ENCODE assay signal across 10 cellular contexts in genomic region chr2:19350678-19351401, GRCh38. TPM values are rescaled to one million over a fixed set of nuclear protein-coding genes. Genes with fewer than 3 reads are reported as not detected.
DNase-seq lines count a peak whose midpoint lies in the region; ATAC-seq and TF ChIP-seq lines count a peak whose summit lies in the region.
"Had no signal": no experiment of that assay in that cellular context is flagged by ENCODE, and none has a peak within 500 bp of the region (broad histone marks: within the 10 kb centered on the region; RNA-seq: fewer than 3 reads in every experiment).

No MANE protein-coding gene starts in this region.

- no peak overlapping the region for H3K4me3 ChIP-seq in mesenchymal stem cell (ENCODE audit: insufficient read depth in 1 of 2, low read depth in 1 of 2, low read length in 2 of 2)
- peak overlapping the region in 1 of 3 donors; percentile 29 for H3K4me3 ChIP-seq in thyroid gland (replicated peaks in 1 of 3)
- H3K4me3 ChIP-seq: GM12878 had no signal

- ATAC-seq in activated naive CD8-positive, alpha-beta T cell treated with anti-CD3 and anti-CD28 coated beads, Interleukin-2, amount 50 U/mL, for 24 hours, result no peak
- no peak for ATAC-seq in GM21576 (IDR thresholded peaks at IDR 0.05; ENCODE audit: unreplicated experiment)

- TF ChIP-seq CTCF in thyroid gland (IDR thresholded peaks at IDR 0.05), result no peak

- H3K36me3 ChIP-seq in mesenchymal stem cell (ENCODE audit: control insufficient read depth in 1 of 2, insufficient read depth in 2 of 2, low read depth in 1 of 2, low read length in 2 of 2) (peaks cover 13 to 45% of the 10 kb centered on the region in 2 experiments), thyroid gland (no peaks in the 10 kb centered on the region)

- H3K79me1 ChIP-seq in mesenchymal stem cell (replicated peaks; ENCODE audit: low read length, poor library complexity, severe bottlenecking), result peaks cover 16% of the 10 kb centered on the region

- H3K27ac ChIP-seq in mesenchymal stem cell (ENCODE audit: low read length, poor library complexity, severe bottlenecking), result no peak overlapping the region
- peak overlapping the region in 2 of 3 donors; percentile 32 to 66 for H3K27ac ChIP-seq in thyroid gland

- H2BK120ac ChIP-seq in mesenchymal stem cell (ENCODE audit: low read depth, low read length), result no peak overlapping the region

- H2BK12ac ChIP-seq in mesenchymal stem cell (ENCODE audit: low read length in 2 of 2), result peak overlapping the region in 1 of 2 experiments; percentile 61

- no peak overlapping the region for H2BK5ac ChIP-seq in mesenchymal stem cell (ENCODE audit: low read depth, low read length, poor library complexity, severe bottlenecking)

- no peak overlapping the region for H2AK5ac ChIP-seq in mesenchymal stem cell (ENCODE audit: low read length, severe bottlenecking)

- H4K91ac ChIP-seq in mesenchymal stem cell (ENCODE audit: low read length), result no peak overlapping the region

- H3K9ac ChIP-seq in mesenchymal stem cell (ENCODE audit: low read length), result no peak overlapping the region

- H3K9me3 ChIP-seq in mesenchymal stem cell (ENCODE audit: control insufficient read depth, low read length), result no peaks in the 10 kb centered on the region
- H3K9me3 ChIP-seq in thyroid gland, result no peaks in the 10 kb centered on the region

- H3K4me2 ChIP-seq in mesenchymal stem cell (ENCODE audit: low read length, poor library complexity, severe bottlenecking), result peak overlapping the region; percentile 64

- no peak overlapping the region for H3K4ac ChIP-seq in mesenchymal stem cell (ENCODE audit: low read depth in 1 of 2, low read length in 2 of 2)

- H2AFZ ChIP-seq in mesenchymal stem cell (ENCODE audit: low read depth, low read length), result no peak overlapping the region

- peaks cover 82% of the 10 kb centered on the region for H3K27me3 Mint-ChIP-seq in activated naive CD4-positive, alpha-beta T cell treated with anti-CD3 and anti-CD28 coated beads, Interleukin-2, amount 10 ng/mL, durations not matched to agents 7 days and 5 days
- H3K27me3 Mint-ChIP-seq in activated naive CD8-positive, alpha-beta T cell treated with anti-CD3 and anti-CD28 coated beads, Interleukin-2, amount 50 U/mL, for 24 hours, result peaks cover 69% of the 10 kb centered on the region

- H3K36me3 Mint-ChIP-seq in activated naive CD4-positive, alpha-beta T cell treated with anti-CD3 and anti-CD28 coated beads, Interleukin-2, amount 10 ng/mL, durations not matched to agents 7 days and 5 days, result peaks cover 15% of the 10 kb centered on the region
- H3K36me3 Mint-ChIP-seq in activated naive CD8-positive, alpha-beta T cell treated with anti-CD3 and anti-CD28 coated beads, Interleukin-2, amount 50 U/mL, for 24 hours (ENCODE audit: low read depth), result peaks cover 5% of the 10 kb centered on the region

- peak overlapping the region in 1 of 2 experiments; percentile 49 for H3K23ac ChIP-seq in mesenchymal stem cell (ENCODE audit: low read length in 2 of 2)

- H3K18ac ChIP-seq in mesenchymal stem cell (ENCODE audit: low read depth in 1 of 2, low read length in 2 of 2), result peak overlapping the region in 1 of 2 experiments; percentile 15

- CTCF ChIA-PET in activated naive CD4-positive, alpha-beta T cell treated with anti-CD3 and anti-CD28 coated beads, Interleukin-2, amount 10 ng/mL, durations not matched to agents 7 days and 5 days (lab: Charles Lee), result interaction anchor here (0.7 to 5.3 kb wide), 5 partner anchors 8 to 831 kb away, joined by 3 to 36 read pairs (median 5); partner anchors contain the start of gene OSR1

- peak overlapping the region; percentile 40 for H3K4me3 Mint-ChIP-seq in activated naive CD4-positive, alpha-beta T cell treated with anti-CD3 and anti-CD28 coated beads, Interleukin-2, amount 10 ng/mL, durations not matched to agents 7 days and 5 days
- H3K4me3 Mint-ChIP-seq in activated naive CD8-positive, alpha-beta T cell treated with anti-CD3 and anti-CD28 coated beads, Interleukin-2, amount 50 U/mL, for 24 hours, result peak overlapping the region; percentile 34

- peak overlapping the region; percentile 58 for H3K27ac Mint-ChIP-seq in activated naive CD4-positive, alpha-beta T cell treated with anti-CD3 and anti-CD28 coated beads, Interleukin-2, amount 10 ng/mL, durations not matched to agents 7 days and 5 days
- no peak overlapping the region for H3K27ac Mint-ChIP-seq in activated naive CD8-positive, alpha-beta T cell treated with anti-CD3 and anti-CD28 coated beads, Interleukin-2, amount 50 U/mL, for 24 hours

- intact Hi-C loops in thyroid gland (cut with DNase I), result loop anchor here (5.0 to 10.0 kb wide), 2 partner anchors 366 to 789 kb away; partner anchors contain the start of gene RDH14

- 26% methylated on average over 29 of the region's 30 CpGs for WGBS in mesenchymal stem cell
- WGBS in thyroid gland, 2 donors, result 16 to 34% methylated on average over 24 to 28 of the region's 30 CpGs

- H3K9me3 Mint-ChIP-seq in activated naive CD4-positive, alpha-beta T cell treated with anti-CD3 and anti-CD28 coated beads, Interleukin-2, amount 10 ng/mL, durations not matched to agents 7 days and 5 days, result no peaks in the 10 kb centered on the region
- H3K9me3 Mint-ChIP-seq in activated naive CD8-positive, alpha-beta T cell treated with anti-CD3 and anti-CD28 coated beads, Interleukin-2, amount 50 U/mL, for 24 hours, result no peaks in the 10 kb centered on the region

- peaks cover 0 to 31% of the 10 kb centered on the region in 2 experiments for H3K27me3 ChIP-seq in mesenchymal stem cell (ENCODE audit: control insufficient read depth in 1 of 2, insufficient read depth in 1 of 2, low read length in 2 of 2)
- H3K27me3 ChIP-seq in thyroid gland, result peaks cover 39% of the 10 kb centered on the region

- DNase-seq in activated naive CD4-positive, alpha-beta T cell treated with anti-CD3 and anti-CD28 coated beads, Interleukin-2, amount 10 ng/mL, durations not matched to agents 7 days and 5 days, result no peak
- DNase-seq in activated naive CD4-positive, alpha-beta T cell treated with anti-CD3 and anti-CD28 coated beads, Interleukin-2, amount 50 U/mL, for 16 hours, result no peak
- no peak for DNase-seq in activated naive CD8-positive, alpha-beta T cell treated with anti-CD3 and anti-CD28 coated beads, Interleukin-2, amount 50 U/mL, for 24 hours
- DNase-seq in mesenchymal stem cell, result no peak
- no peak for DNase-seq in thyroid gland
- DNase-seq in GM03348 (ENCODE audit: low spot score), result no peak
- no peak for DNase-seq in activated CD4-positive, CD25-positive, alpha-beta regulatory T cell (lab: John Stamatoyannopoulos, UW)
- DNase-seq: NCI-H146 had no signal

- H3K4me1 ChIP-seq in mesenchymal stem cell (ENCODE audit: control insufficient read depth, insufficient read depth, low read depth, low read length), result peaks cover 23% of the 10 kb centered on the region
- H3K4me1 ChIP-seq in thyroid gland, result peaks cover 22 to 26% of the 10 kb centered on the region in 2 donors

- peaks cover 33% of the 10 kb centered on the region for H3K4me1 Mint-ChIP-seq in activated naive CD4-positive, alpha-beta T cell treated with anti-CD3 and anti-CD28 coated beads, Interleukin-2, amount 10 ng/mL, durations not matched to agents 7 days and 5 days
- H3K4me1 Mint-ChIP-seq in activated naive CD8-positive, alpha-beta T cell treated with anti-CD3 and anti-CD28 coated beads, Interleukin-2, amount 50 U/mL, for 24 hours, result peaks cover 37% of the 10 kb centered on the region

- TF ChIP-seq POLR2A in thyroid gland (IDR thresholded peaks at IDR 0.05), result no peak

- no peak overlapping the region for H3K14ac ChIP-seq in mesenchymal stem cell (ENCODE audit: low read length in 2 of 2)

- no peak overlapping the region for H2BK15ac ChIP-seq in mesenchymal stem cell (ENCODE audit: low read depth, poor library complexity, severe bottlenecking)

- H4K8ac ChIP-seq in mesenchymal stem cell (ENCODE audit: low read length), result no peak overlapping the region

RNA-seq across cellular contexts. Expression of gene OSR1, which starts 7.6 kb away (rescaled TPM):
- 2.6 TPM for polyA plus RNA-seq in mesenchymal stem cell (2013, experiment 1 of 2)
- 2.7 TPM for polyA plus RNA-seq in mesenchymal stem cell (2013, experiment 2 of 2)
- 10 to 100 TPM in 2 of 4 donors, 1 to 10 TPM in 2; 4.9 to 15.2 (median 10.8) TPM for total RNA-seq in thyroid gland
- total RNA-seq: GM12878 had no signal
- polyA plus RNA-seq: GM12878 had no signal
